Comparison of ENCODE assay signal across 15 cellular contexts in genomic region chr2:151972176-151973012, GRCh38.
"Had no signal": no experiment of that assay in that cellular context is flagged by ENCODE, and none has a peak within 500 bp of the region (broad histone marks: within the 10 kb centered on the region; RNA-seq: fewer than 3 reads in every experiment).

No MANE protein-coding gene starts in this region.

- H3K4me3 Mint-ChIP-seq: activated naive CD4-positive, alpha-beta T cell treated with anti-CD3 and anti-CD28 coated beads for 36 hours; activated T-helper 17 cell treated with anti-CD3 and anti-CD28 coated beads, Interleukin-2, amount 50 U/mL, for 72 hours; effector memory CD8-positive, alpha-beta T cell had no signal

- H3K27me3 ChIP-seq: hepatocyte, testis had no signal

- H3K36me3 Mint-ChIP-seq: naive B cell had no signal

- H3K4me3 ChIP-seq: hepatocyte, lung, testis had no signal

- H3K4me1 Mint-ChIP-seq: naive B cell had no signal

- H2AFZ ChIP-seq: hepatocyte had no signal

- DNase-seq: activated CD4-positive, alpha-beta T cell treated with anti-CD3 and anti-CD28 coated beads for 48 hours; activated CD8-positive, alpha-beta memory T cell treated with anti-CD3 and anti-CD28 coated beads for 24 hours; activated naive CD4-positive, alpha-beta T cell treated with anti-CD3 and anti-CD28 coated beads for 36 hours; central memory CD4-positive, alpha-beta T cell; effector memory CD8-positive, alpha-beta T cell; erythroblast; left cardiac atrium; naive B cell; stimulated activated CD4-positive, alpha-beta T cell treated with anti-CD3 and anti-CD28 coated beads, Interleukin-2, amount 100 ng/mL, for 48 hours; stimulated activated naive CD8-positive, alpha-beta T cell treated with anti-CD3 and anti-CD28 coated beads, Interleukin-15, Interleukin-2, amounts not matched to agents 100 U/mL and 50 U/mL, for 24 hours; T-helper 1 cell; testis had no signal

- H3K79me2 ChIP-seq: hepatocyte had no signal

- ATAC-seq: activated T-helper 17 cell treated with anti-CD3 and anti-CD28 coated beads, Interleukin-2, amount 50 U/mL, for 72 hours; effector memory CD8-positive, alpha-beta T cell; stimulated activated naive CD8-positive, alpha-beta T cell treated with anti-CD3 and anti-CD28 coated beads, Interleukin-15, Interleukin-2, amounts not matched to agents 100 U/mL and 50 U/mL, for 24 hours had no signal

- H3K27ac ChIP-seq: hepatocyte, testis had no signal

- H3K9me3 Mint-ChIP-seq: activated naive CD4-positive, alpha-beta T cell treated with anti-CD3 and anti-CD28 coated beads for 36 hours; activated T-helper 17 cell treated with anti-CD3 and anti-CD28 coated beads, Interleukin-2, amount 50 U/mL, for 72 hours; effector memory CD8-positive, alpha-beta T cell; naive B cell had no signal

- H3K4me2 ChIP-seq: hepatocyte had no signal

- H3K27ac Mint-ChIP-seq: activated naive CD4-positive, alpha-beta T cell treated with anti-CD3 and anti-CD28 coated beads for 36 hours; effector memory CD8-positive, alpha-beta T cell; naive B cell had no signal

- H3K9me3 ChIP-seq: testis had no signal
